Comparison of ENCODE assay signal across 1 cellular context in the genomic region with DNA sequence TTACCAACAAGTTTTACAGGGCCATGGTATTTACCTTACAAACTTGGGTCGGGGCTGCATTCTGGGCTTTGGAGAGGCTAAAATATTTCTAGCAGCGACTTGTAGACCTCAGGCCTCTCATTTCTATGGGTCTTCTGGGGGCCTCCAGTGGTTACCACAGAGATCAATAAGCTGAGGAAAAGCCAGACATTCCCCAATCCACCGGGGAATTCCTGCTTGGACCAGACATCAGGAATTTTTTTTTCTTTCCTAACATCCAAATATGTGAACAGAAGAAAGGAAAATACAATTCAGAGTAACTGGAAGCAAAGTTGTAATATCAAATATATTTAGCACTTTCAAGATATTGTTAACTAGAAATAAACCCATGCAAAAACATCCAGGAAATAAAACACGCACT.
TF ChIP-seq lines count a peak whose summit lies in the region.

No MANE protein-coding gene starts in this region.

TF ChIP-seq in WTC11, 78 proteins besides CTCF, POLR2A, EP300 and RAD21 (continued from another document):
- TF ChIP-seq E2F5 (CRISPR knock-in tag; IDR thresholded peaks at IDR 0.05) (no peak), HMGA2 (CRISPR knock-in tag; IDR thresholded peaks at IDR 0.05) (no peak)
